In the genomic region with DNA sequence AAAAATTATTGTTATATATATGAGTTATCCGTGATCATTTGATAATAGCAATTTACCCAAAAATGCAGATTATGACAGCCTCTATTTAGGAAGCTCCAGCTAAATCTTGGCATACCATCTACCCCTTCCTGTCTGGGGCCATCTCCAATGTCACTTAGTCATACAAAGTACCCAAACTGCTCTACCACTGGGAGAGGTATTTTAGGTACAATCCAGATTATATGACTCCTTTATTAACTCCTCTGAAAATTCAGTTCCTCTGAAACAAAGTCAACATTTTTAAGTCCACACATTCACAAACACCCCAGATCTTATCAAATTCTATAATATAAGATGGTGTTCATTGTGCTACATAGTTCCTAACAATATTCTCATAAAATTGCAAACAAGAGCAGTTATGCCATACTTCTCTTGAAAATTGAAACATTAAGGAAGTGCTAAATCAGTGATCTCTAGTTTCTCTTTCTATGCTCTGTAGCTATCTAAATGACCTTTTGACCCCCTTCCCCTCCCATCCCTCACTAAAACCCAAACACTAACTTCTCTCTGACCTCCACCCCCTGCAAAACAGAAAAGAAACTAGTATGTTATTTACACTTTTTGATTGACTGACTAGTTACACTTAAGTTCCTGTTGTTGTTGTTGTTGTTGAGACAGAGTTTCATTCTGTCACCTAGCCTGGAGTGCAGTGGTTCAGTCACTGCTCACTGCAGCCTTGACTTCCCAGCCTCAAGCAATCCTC, we compare ENCODE assay signal across 22 cellular contexts. TPM values are rescaled to one million over a fixed set of nuclear protein-coding genes. Genes with fewer than 3 reads are reported as not detected.
DNase-seq lines count a peak whose midpoint lies in the region; ATAC-seq and TF ChIP-seq lines count a peak whose summit lies in the region.
"Had no signal": no experiment of that assay in that cellular context is flagged by ENCODE, and none has a peak within 500 bp of the region (broad histone marks: within the 10 kb centered on the region; RNA-seq: fewer than 3 reads in every experiment).

No MANE protein-coding gene starts in this region.

- H3K27ac ChIP-seq in mammary epithelial cell (ENCODE audit: insufficient read depth, low read depth, low read length) (no peak overlapping the region), KMS-11 (peak overlapping the region; percentile 14; the same call in 1 of the 2 replicates), RWPE2 (ENCODE audit: poor library complexity, severe bottlenecking) (peak overlapping the region; percentile 80)
- H3K27ac ChIP-seq: A549, C4-2B, right atrium auricular region had no signal

- 100% methylated on average over 1 of the region's 1 CpG for WGBS in mammary epithelial cell (ENCODE audit: low coverage, missing lambda C conversion rate)

- H3K9me3 Mint-ChIP-seq in MCF 10A (ENCODE audit: unreplicated experiment), result peaks cover 7% of the 10 kb centered on the region

- POLR2A ChIA-PET in MCF 10A (lab: Yijun Ruan, JAX), result interaction anchor here (0.7 to 1.1 kb wide), 4 partner anchors 13 to 42 kb away, joined by 3 to 4 read pairs (median 3); no protein-coding TSS in a partner anchor

- H3K4me3 ChIP-seq in mammary epithelial cell (replicated peaks in 1 of 3; ENCODE audit: insufficient read depth in 1 of 3, low read depth in 2 of 3, low read length in 3 of 3) (no peak overlapping the region), KMS-11 (IDR thresholded peaks at IDR 0.05; ENCODE audit: insufficient read depth, low read depth, low read length) (no peak overlapping the region), RWPE2 (ENCODE audit: severe bottlenecking) (no peak overlapping the region)
- H3K4me3 ChIP-seq: A549, right atrium auricular region had no signal

- H3K27ac Mint-ChIP-seq in MCF 10A (ENCODE audit: low read depth, unreplicated experiment), result peak overlapping the region; percentile 92

- H2AFZ ChIP-seq in mammary epithelial cell (ENCODE audit: low read depth, low read length) (no peak overlapping the region), KMS-11 (ENCODE audit: low read depth) (0 out of 2 replicates have a peak overlapping the region, but pooled peaks have one; percentile 18)

- H3K36me3 Mint-ChIP-seq in MCF 10A (ENCODE audit: insufficient read depth, unreplicated experiment), result no peaks in the 10 kb centered on the region

- no peaks in the 10 kb centered on the region for H3K27me3 ChIP-seq in mammary epithelial cell (ENCODE audit: insufficient read depth, low read length)
- no peaks in the 10 kb centered on the region for H3K27me3 ChIP-seq in KMS-11 (ENCODE audit: insufficient read depth, low read depth)
- H3K27me3 ChIP-seq in RWPE2 (ENCODE audit: insufficient read depth, poor library complexity, severe bottlenecking), result no peaks in the 10 kb centered on the region
- H3K27me3 ChIP-seq: right atrium auricular region had no signal

- intact Hi-C loops in MCF 10A (cut with micrococcal nuclease), result no loop called here
- intact Hi-C loops in mammary epithelial cell (cut with micrococcal nuclease), result no loop called here

- H3K9me3 ChIP-seq in mammary epithelial cell (replicated peaks; ENCODE audit: insufficient read depth, low read length) (no peaks in the 10 kb centered on the region), RWPE2 (ENCODE audit: severe bottlenecking) (no peaks in the 10 kb centered on the region)
- H3K9me3 ChIP-seq: A549, SK-N-SH had no signal

- H3K4me1 ChIP-seq in mammary epithelial cell (ENCODE audit: insufficient read depth, low read length) (peaks cover 35% of the 10 kb centered on the region), KMS-11 (ENCODE audit: low read depth, poor library complexity, severe bottlenecking) (peaks cover 16% of the 10 kb centered on the region), RWPE2 (ENCODE audit: insufficient read depth, poor library complexity, severe bottlenecking) (peaks cover 38% of the 10 kb centered on the region)
- H3K4me1 ChIP-seq: right atrium auricular region had no signal

- CTCF ChIA-PET in MCF 10A (lab: Yijun Ruan, JAX) (interaction anchor here (1.2 kb wide), 1 partner anchor 8 kb away, joined by 7 read pairs; no protein-coding TSS in a partner anchor), mammary epithelial cell (lab: Charles Lee; ENCODE audit: low non-redundant PET) (no interaction called here)

- H3K9ac ChIP-seq in mammary epithelial cell (ENCODE audit: insufficient read depth, low read length) (no peak overlapping the region), KMS-11 (no peak overlapping the region)
- H3K9ac ChIP-seq: SK-N-SH had no signal

- dilution Hi-C loops in mammary epithelial cell (cut with HindIII; ENCODE audit: low sequenced_read_pairs), result no loop called here

- H3K27me3 Mint-ChIP-seq in MCF 10A (ENCODE audit: insufficient read depth, unreplicated experiment), result no peaks in the 10 kb centered on the region

- no peaks in the 10 kb centered on the region for H3K36me3 ChIP-seq in mammary epithelial cell (ENCODE audit: insufficient read depth, low read length)
- no peaks in the 10 kb centered on the region for H3K36me3 ChIP-seq in KMS-11 (ENCODE audit: insufficient read depth)
- no peaks in the 10 kb centered on the region for H3K36me3 ChIP-seq in RWPE2 (ENCODE audit: low read depth)
- H3K36me3 ChIP-seq: right atrium auricular region had no signal

- H3K79me2 ChIP-seq in mammary epithelial cell (ENCODE audit: insufficient read depth, low read length), result no peaks in the 10 kb centered on the region
- H3K79me2 ChIP-seq in KMS-11 (ENCODE audit: insufficient read depth, low read depth), result no peaks in the 10 kb centered on the region

- BruUV-seq in MCF 10A (replicated peaks; lab: Mats Ljungman, UMichigan) (no TSS peak), mammary epithelial cell (replicated peaks; lab: Mats Ljungman, UMichigan) (no TSS peak)

- no peak for ATAC-seq in RWPE2 (ENCODE audit: low read depth)
- ATAC-seq in GM21717 (IDR thresholded peaks at IDR 0.05; ENCODE audit: unreplicated experiment), result no peak
- ATAC-seq in HG02840 (IDR thresholded peaks at IDR 0.05; ENCODE audit: low FRiP score, unreplicated experiment), result no peak
- ATAC-seq: A549; left cardiac atrium; stimulated activated naive CD8-positive, alpha-beta T cell treated with anti-CD3 and anti-CD28 coated beads, Interleukin-15, Interleukin-2, amounts not matched to agents 100 U/mL and 50 U/mL, for 24 hours had no signal

- peaks cover 40% of the 10 kb centered on the region for H3K4me1 Mint-ChIP-seq in MCF 10A (ENCODE audit: insufficient read depth, unreplicated experiment)

- no peak overlapping the region for H3K4me2 ChIP-seq in mammary epithelial cell (ENCODE audit: insufficient read depth, low read depth, low read length)
- H3K4me2 ChIP-seq in KMS-11, result peak overlapping the region; percentile 49
- H3K4me2 ChIP-seq: A549, SK-N-SH had no signal

- H3K4me3 Mint-ChIP-seq in MCF 10A (ENCODE audit: unreplicated experiment), result no peak overlapping the region

- DNase-seq in MCF 10A (ENCODE audit: unreplicated experiment), result no peak
- no peak for DNase-seq in mammary epithelial cell
- no peak for DNase-seq in RWPE2 (ENCODE audit: low spot score)
- DNase-seq in NCI-H774 (lab: John Stamatoyannopoulos, UW), result no peak
- DNase-seq in activated effector memory CD4-positive, alpha-beta T cell treated with Interleukin-2 at 50 U/mL for 16 hours, result no peak
- DNase-seq: activated CD4-positive, alpha-beta T cell treated with anti-CD3 and anti-CD28 coated beads, Interleukin-2, amount 50 U/mL, for 4 hours; activated naive CD4-positive, alpha-beta T cell treated with anti-CD3 and anti-CD28 coated beads, Interleukin-2, amount 50 U/mL, for 16 hours; activated T-cell treated with anti-CD3 and anti-CD28 coated beads for 4 hours; foreskin fibroblast; KG1; left cardiac atrium; NCI-H226; nucleus accumbens; SK-N-SH; stimulated activated CD4-positive, alpha-beta T cell treated with anti-CD3 and anti-CD28 coated beads, Interleukin-15, amount 100 ng/mL, for 24 hours; stimulated activated naive CD8-positive, alpha-beta T cell treated with anti-CD3 and anti-CD28 coated beads, Interleukin-15, Interleukin-2, amounts not matched to agents 100 U/mL and 50 U/mL, for 24 hours had no signal

- in situ Hi-C loops in mammary epithelial cell (cut with MboI; ENCODE audit: low sequenced_read_pairs in 2 of 2), result no loop called here

- H4K20me1 ChIP-seq in mammary epithelial cell (ENCODE audit: insufficient read depth, low read length) (no peaks in the 10 kb centered on the region), KMS-11 (ENCODE audit: insufficient read depth) (no peaks in the 10 kb centered on the region)

- TF ChIP-seq CTCF in MCF 10A (IDR thresholded peaks at IDR 0.05; ENCODE audit: unreplicated experiment), result no peak
- TF ChIP-seq CTCF in mammary epithelial cell (conservative IDR thresholded peaks at IDR 0.05 in 1 of 2, IDR thresholded peaks at IDR 0.05 in 1 of 2; ENCODE audit: extremely low read depth in 1 of 2, insufficient read depth in 1 of 2, low read depth in 1 of 2, low read length in 2 of 2), result no peak
- no peak for TF ChIP-seq CTCF in KMS-11 (conservative IDR thresholded peaks at IDR 0.05; ENCODE audit: low read depth, low read length)
- TF ChIP-seq CTCF in RWPE2 (IDR thresholded peaks at IDR 0.05; ENCODE audit: poor library complexity, severe bottlenecking), result no peak

RNA-seq across cellular contexts. Expression of a gene that starts 16.4 kb away (rescaled TPM):
- total RNA-seq in MCF 10A (2022) (5.6 and 7.1 TPM in 2 replicates), mammary epithelial cell (1 to 10 TPM; 2.5 to 9.4 TPM)
- polyA plus RNA-seq in mammary epithelial cell, result 6.0 TPM
- 14.9 TPM for polyA minus RNA-seq in mammary epithelial cell
- polyA plus RNA-seq: SK-N-SH had no signal

RNA-seq across cellular contexts. Expression of a gene that starts 23.1 kb away (rescaled TPM):
- 1.2 and 1.4 TPM in 2 replicates for total RNA-seq in MCF 10A (2022)
- 1 to 10 TPM in 1 of 2 donors, under 1 TPM in 1; 0.50 to 1.5 TPM for total RNA-seq in mammary epithelial cell
- 1.3 TPM for polyA plus RNA-seq in mammary epithelial cell
- polyA minus RNA-seq in mammary epithelial cell, result 1.3 TPM
- polyA plus RNA-seq: SK-N-SH had no signal

RNA-seq across cellular contexts. Expression of a gene that starts 51.2 kb away (rescaled TPM):
- total RNA-seq in MCF 10A (2022) (2.6 and 3.7 TPM in 2 replicates), mammary epithelial cell (1 to 10 TPM in 1 of 2 donors, not detected in 1; 1.5 TPM)
- 1.8 TPM for polyA plus RNA-seq in mammary epithelial cell
- polyA minus RNA-seq in mammary epithelial cell, result 9.3 TPM
- polyA plus RNA-seq: SK-N-SH had no signal
